Comparison of ENCODE assay signal across 2 cellular contexts in the genomic region with DNA sequence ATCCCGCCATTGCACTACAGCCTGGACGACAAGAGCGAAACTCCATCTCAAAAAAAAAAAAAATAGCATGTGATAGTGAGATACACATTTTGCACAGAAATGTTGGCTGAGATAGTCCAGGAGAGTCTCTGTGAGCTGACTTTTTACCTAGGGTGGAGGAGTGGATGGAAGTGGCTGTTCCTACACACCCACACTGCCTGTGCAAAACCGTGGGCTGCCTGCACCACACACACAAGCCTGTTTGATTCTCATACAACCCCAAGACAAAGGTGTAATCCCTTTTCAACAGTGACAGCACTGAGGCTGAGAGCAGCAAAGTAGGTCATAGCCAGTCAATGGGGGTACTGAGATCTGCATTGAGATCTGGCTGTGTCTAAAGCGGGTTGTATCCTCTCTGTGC.
TF ChIP-seq lines count a peak whose summit lies in the region.

No MANE protein-coding gene starts in this region.

TF ChIP-seq in HEK293, 187 proteins besides CTCF, POLR2A, EP300 and RAD21 (continued from another document):
- TF ChIP-seq ZNF645 (tag by site-specific recombination; IDR thresholded peaks at IDR 0.05) = no peak
- no peak for TF ChIP-seq ZBTB1 (tag by site-specific recombination; IDR thresholded peaks at IDR 0.05)
- TF ChIP-seq, protein P1, sequence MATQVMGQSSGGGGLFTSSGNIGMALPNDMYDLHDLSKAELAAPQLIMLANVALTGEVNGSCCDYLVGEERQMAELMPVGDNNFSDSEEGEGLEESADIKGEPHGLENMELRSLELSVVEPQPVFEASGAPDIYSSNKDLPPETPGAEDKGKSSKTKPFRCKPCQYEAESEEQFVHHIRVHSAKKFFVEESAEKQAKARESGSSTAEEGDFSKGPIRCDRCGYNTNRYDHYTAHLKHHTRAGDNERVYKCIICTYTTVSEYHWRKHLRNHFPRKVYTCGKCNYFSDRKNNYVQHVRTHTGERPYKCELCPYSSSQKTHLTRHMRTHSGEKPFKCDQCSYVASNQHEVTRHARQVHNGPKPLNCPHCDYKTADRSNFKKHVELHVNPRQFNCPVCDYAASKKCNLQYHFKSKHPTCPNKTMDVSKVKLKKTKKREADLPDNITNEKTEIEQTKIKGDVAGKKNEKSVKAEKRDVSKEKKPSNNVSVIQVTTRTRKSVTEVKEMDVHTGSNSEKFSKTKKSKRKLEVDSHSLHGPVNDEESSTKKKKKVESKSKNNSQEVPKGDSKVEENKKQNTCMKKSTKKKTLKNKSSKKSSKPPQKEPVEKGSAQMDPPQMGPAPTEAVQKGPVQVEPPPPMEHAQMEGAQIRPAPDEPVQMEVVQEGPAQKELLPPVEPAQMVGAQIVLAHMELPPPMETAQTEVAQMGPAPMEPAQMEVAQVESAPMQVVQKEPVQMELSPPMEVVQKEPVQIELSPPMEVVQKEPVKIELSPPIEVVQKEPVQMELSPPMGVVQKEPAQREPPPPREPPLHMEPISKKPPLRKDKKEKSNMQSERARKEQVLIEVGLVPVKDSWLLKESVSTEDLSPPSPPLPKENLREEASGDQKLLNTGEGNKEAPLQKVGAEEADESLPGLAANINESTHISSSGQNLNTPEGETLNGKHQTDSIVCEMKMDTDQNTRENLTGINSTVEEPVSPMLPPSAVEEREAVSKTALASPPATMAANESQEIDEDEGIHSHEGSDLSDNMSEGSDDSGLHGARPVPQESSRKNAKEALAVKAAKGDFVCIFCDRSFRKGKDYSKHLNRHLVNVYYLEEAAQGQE (tag by site-specific recombination; IDR thresholded peaks at IDR 0.05) = no peak
- TF ChIP-seq ZNF366 (tag by site-specific recombination; conservative IDR thresholded peaks at IDR 0.05) = no peak
- TF ChIP-seq ZNF747 (tag by site-specific recombination; IDR thresholded peaks at IDR 0.05) = no peak
- no peak for TF ChIP-seq SALL2 (tag by site-specific recombination; IDR thresholded peaks at IDR 0.05; ENCODE audit: borderline replicate concordance)
- TF ChIP-seq TCF7L2 (IDR thresholded peaks at IDR 0.05; ENCODE audit: borderline replicate concordance, low read depth, low read length) = no peak
- TF ChIP-seq SP3 (tag by site-specific recombination; IDR thresholded peaks at IDR 0.05) = no peak
- peak; percentile 61 for TF ChIP-seq ZFHX2 (tag by site-specific recombination; conservative IDR thresholded peaks at IDR 0.05)
- no peak for TF ChIP-seq ZFP37 (tag by site-specific recombination; IDR thresholded peaks at IDR 0.05)
- TF ChIP-seq, protein P2, sequence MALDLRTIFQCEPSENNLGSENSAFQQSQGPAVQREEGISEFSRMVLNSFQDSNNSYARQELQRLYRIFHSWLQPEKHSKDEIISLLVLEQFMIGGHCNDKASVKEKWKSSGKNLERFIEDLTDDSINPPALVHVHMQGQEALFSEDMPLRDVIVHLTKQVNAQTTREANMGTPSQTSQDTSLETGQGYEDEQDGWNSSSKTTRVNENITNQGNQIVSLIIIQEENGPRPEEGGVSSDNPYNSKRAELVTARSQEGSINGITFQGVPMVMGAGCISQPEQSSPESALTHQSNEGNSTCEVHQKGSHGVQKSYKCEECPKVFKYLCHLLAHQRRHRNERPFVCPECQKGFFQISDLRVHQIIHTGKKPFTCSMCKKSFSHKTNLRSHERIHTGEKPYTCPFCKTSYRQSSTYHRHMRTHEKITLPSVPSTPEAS (tag by site-specific recombination; IDR thresholded peaks at IDR 0.05) = no peak
- peak; percentile 73 for TF ChIP-seq EGR2 (tag by site-specific recombination; IDR thresholded peaks at IDR 0.05; ENCODE audit: low read depth)
- TF ChIP-seq ZNF704 (tag by site-specific recombination; IDR thresholded peaks at IDR 0.05) = no peak
- TF ChIP-seq, protein P3, sequence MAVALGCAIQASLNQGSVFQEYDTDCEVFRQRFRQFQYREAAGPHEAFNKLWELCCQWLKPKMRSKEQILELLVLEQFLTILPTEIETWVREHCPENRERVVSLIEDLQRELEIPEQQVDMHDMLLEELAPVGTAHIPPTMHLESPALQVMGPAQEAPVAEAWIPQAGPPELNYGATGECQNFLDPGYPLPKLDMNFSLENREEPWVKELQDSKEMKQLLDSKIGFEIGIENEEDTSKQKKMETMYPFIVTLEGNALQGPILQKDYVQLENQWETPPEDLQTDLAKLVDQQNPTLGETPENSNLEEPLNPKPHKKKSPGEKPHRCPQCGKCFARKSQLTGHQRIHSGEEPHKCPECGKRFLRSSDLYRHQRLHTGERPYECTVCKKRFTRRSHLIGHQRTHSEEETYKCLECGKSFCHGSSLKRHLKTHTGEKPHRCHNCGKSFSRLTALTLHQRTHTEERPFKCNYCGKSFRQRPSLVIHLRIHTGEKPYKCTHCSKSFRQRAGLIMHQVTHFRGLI (tag by site-specific recombination; IDR thresholded peaks at IDR 0.05) = no peak
- TF ChIP-seq ZNF76 (tag by site-specific recombination; IDR thresholded peaks at IDR 0.05; ENCODE audit: borderline replicate concordance, low read depth) = no peak

TF ChIP-seq in K562, 482 proteins besides CTCF, POLR2A, EP300 and RAD21 (continued from another document):
- TF ChIP-seq HMGXB4 (CRISPR knock-in tag; IDR thresholded peaks at IDR 0.05) = no peak
